ENCODE assay signal across 21 cellular contexts in genomic region chr20:48995599-48995998, GRCh38. TPM values are rescaled to one million over a fixed set of nuclear protein-coding genes. Genes with fewer than 3 reads are reported as not detected.
DNase-seq lines count a peak whose midpoint lies in the region; ATAC-seq and TF ChIP-seq lines count a peak whose summit lies in the region.
"Had no signal": no experiment of that assay in that cellular context is flagged by ENCODE, and none has a peak within 500 bp of the region (broad histone marks: within the 10 kb centered on the region; RNA-seq: fewer than 3 reads in every experiment).

No MANE protein-coding gene starts in this region.

- no peak overlapping the region for H3K9ac ChIP-seq in mesendoderm (ENCODE audit: low read length)

- H3K4me2 ChIP-seq in mesendoderm (ENCODE audit: low read length) = no peak overlapping the region
- H3K4me2 ChIP-seq: smooth muscle cell had no signal

- H3K27me3 ChIP-seq in mesendoderm (ENCODE audit: insufficient read depth, low read length, poor library complexity) = no peaks in the 10 kb centered on the region
- H3K27me3 ChIP-seq: esophagus squamous epithelium, transverse colon had no signal

- H3K27me3 Mint-ChIP-seq in nephron progenitor cell (ENCODE audit: low read depth, poor library complexity) = no peaks in the 10 kb centered on the region
- H3K27me3 Mint-ChIP-seq: activated naive CD8-positive, alpha-beta T cell treated with anti-CD3 and anti-CD28 coated beads, Interleukin-2, amount 10 ng/mL, durations not matched to agents 7 days and 5 days had no signal

- WGBS in mesendoderm (ENCODE audit: extremely low coverage, insufficient coverage, low lambda C conversion rate) = no CpG with 5 or more reads among the region's 4 CpGs

- DNase-seq in NCI-H1436 (lab: John Stamatoyannopoulos, UW) (peak; percentile 71), NCI-H1436 treated with DMSO at 0.1 percent for 48 hours (lab: John Stamatoyannopoulos, UW) (no peak), NCI-H146 treated with DMSO at 0.1 percent for 48 hours (lab: John Stamatoyannopoulos, UW; ENCODE audit: unreplicated experiment) (peak; percentile 68), NCI-H510A treated with DMSO at 0.1 percent for 48 hours (lab: John Stamatoyannopoulos, UW) (peak; percentile 62), nephron progenitor cell (no peak), mesendoderm (no peak)
- DNase-seq in activated CD4-positive, CD25-positive, alpha-beta regulatory T cell (lab: John Stamatoyannopoulos, UW) = no peak
- DNase-seq: activated CD4-positive, CD25-positive, alpha-beta regulatory T cell treated with anti-CD3 and anti-CD28 coated beads, Interleukin-2, amount 50 U/mL, for 72 hours; activated naive CD8-positive, alpha-beta T cell treated with anti-CD3 and anti-CD28 coated beads, Interleukin-2, amount 10 ng/mL, durations not matched to agents 7 days and 5 days; esophagus squamous epithelium; KBM-7; NCI-H1694; posterior cingulate gyrus; transverse colon had no signal

- no peak overlapping the region for H3K4me3 Mint-ChIP-seq in nephron progenitor cell
- H3K4me3 Mint-ChIP-seq: activated naive CD8-positive, alpha-beta T cell treated with anti-CD3 and anti-CD28 coated beads, Interleukin-2, amount 10 ng/mL, durations not matched to agents 7 days and 5 days; CD14-positive monocyte; T-helper 2 cell treated with Interferon-gamma antibody and Interleukin-4, amounts not matched to agents 5 μg/mL and 100 μg/mL, for 36 hours had no signal

- no peak overlapping the region for H2BK120ac ChIP-seq in mesendoderm (ENCODE audit: low read depth, low read length)

- no peaks in the 10 kb centered on the region for H3K9me3 Mint-ChIP-seq in nephron progenitor cell
- H3K9me3 Mint-ChIP-seq: activated naive CD8-positive, alpha-beta T cell treated with anti-CD3 and anti-CD28 coated beads, Interleukin-2, amount 10 ng/mL, durations not matched to agents 7 days and 5 days; T-helper 2 cell treated with Interferon-gamma antibody and Interleukin-4, amounts not matched to agents 5 μg/mL and 100 μg/mL, for 36 hours had no signal

- no peak for ATAC-seq in HG02981 (IDR thresholded peaks at IDR 0.05; ENCODE audit: unreplicated experiment)

- no peak for TF ChIP-seq CTCF in nephron progenitor cell (IDR thresholded peaks at IDR 0.05)

- no peaks in the 10 kb centered on the region for H3K4me1 ChIP-seq in mesendoderm (ENCODE audit: control insufficient read depth, low read depth, low read length)
- H3K4me1 ChIP-seq: transverse colon had no signal

- no peak overlapping the region for H3K56ac ChIP-seq in mesendoderm (ENCODE audit: low read length)

- H3K18ac ChIP-seq in mesendoderm (ENCODE audit: low read length) = no peak overlapping the region

- H2BK15ac ChIP-seq in mesendoderm (replicated peaks; ENCODE audit: low read depth) = no peak overlapping the region

- H3K4me3 ChIP-seq in mesendoderm (ENCODE audit: low read length) = no peak overlapping the region
- H3K4me3 ChIP-seq: esophagus squamous epithelium, lung, smooth muscle cell, transverse colon had no signal

- H3K79me2 ChIP-seq in mesendoderm (ENCODE audit: control insufficient read depth, insufficient read depth, low read length) = no peaks in the 10 kb centered on the region

- H3K36me3 ChIP-seq in mesendoderm (ENCODE audit: control insufficient read depth, insufficient read depth, low read length) = peaks cover 10% of the 10 kb centered on the region

- H3K36me3 Mint-ChIP-seq in nephron progenitor cell (ENCODE audit: low read depth) = peaks cover 63% of the 10 kb centered on the region

- H2BK5ac ChIP-seq in mesendoderm (ENCODE audit: low read length) = no peak overlapping the region

- H2AK5ac ChIP-seq in mesendoderm (ENCODE audit: low read length) = no peak overlapping the region

- no peak overlapping the region for H4K8ac ChIP-seq in mesendoderm (ENCODE audit: low read depth, low read length)

- no peaks in the 10 kb centered on the region for H3K79me1 ChIP-seq in mesendoderm (ENCODE audit: low read length)

- no peak overlapping the region for H3K27ac ChIP-seq in mesendoderm (ENCODE audit: low read depth, low read length)
- H3K27ac ChIP-seq: 22Rv1, esophagus squamous epithelium, HL-60, transverse colon had no signal

- H3K4me1 Mint-ChIP-seq in nephron progenitor cell = no peaks in the 10 kb centered on the region
- H3K4me1 Mint-ChIP-seq: activated naive CD8-positive, alpha-beta T cell treated with anti-CD3 and anti-CD28 coated beads, Interleukin-2, amount 10 ng/mL, durations not matched to agents 7 days and 5 days; CD14-positive monocyte had no signal

- no peak overlapping the region for H3K4ac ChIP-seq in mesendoderm (ENCODE audit: low read depth, low read length)

- H4K5ac ChIP-seq in mesendoderm (ENCODE audit: low read length) = no peak overlapping the region

- H3K23ac ChIP-seq in mesendoderm (ENCODE audit: low read length) = no peak overlapping the region

- peak overlapping the region; percentile 41 for H3K27ac Mint-ChIP-seq in nephron progenitor cell
- H3K27ac Mint-ChIP-seq: activated naive CD8-positive, alpha-beta T cell treated with anti-CD3 and anti-CD28 coated beads, Interleukin-2, amount 10 ng/mL, durations not matched to agents 7 days and 5 days; T-helper 2 cell treated with Interferon-gamma antibody and Interleukin-4, amounts not matched to agents 5 μg/mL and 100 μg/mL, for 36 hours had no signal

RNA-seq across cellular contexts. Expression of gene CSE1L, which starts 50.5 kb away (rescaled TPM):
- polyA plus RNA-seq in mesendoderm (2013, experiment 1 of 2) = 255 TPM
- polyA plus RNA-seq in mesendoderm (2013, experiment 2 of 2) = 249 TPM

Comparison
In these comparisons a context has a peak if more than half of its experiments do, and no peak if none do; other contexts are left out.
1. DNase-seq: peak in NCI-H1436 (single experiment), NCI-H146 treated with DMSO at 0.1 percent for 48 hours (single experiment) and NCI-H510A treated with DMSO at 0.1 percent for 48 hours (single experiment); none in NCI-H1436 treated with DMSO at 0.1 percent for 48 hours (single experiment), nephron progenitor cell (single experiment), activated CD4-positive, CD25-positive, alpha-beta regulatory T cell (0 of 4) and mesendoderm (single experiment).